In the genomic region with DNA sequence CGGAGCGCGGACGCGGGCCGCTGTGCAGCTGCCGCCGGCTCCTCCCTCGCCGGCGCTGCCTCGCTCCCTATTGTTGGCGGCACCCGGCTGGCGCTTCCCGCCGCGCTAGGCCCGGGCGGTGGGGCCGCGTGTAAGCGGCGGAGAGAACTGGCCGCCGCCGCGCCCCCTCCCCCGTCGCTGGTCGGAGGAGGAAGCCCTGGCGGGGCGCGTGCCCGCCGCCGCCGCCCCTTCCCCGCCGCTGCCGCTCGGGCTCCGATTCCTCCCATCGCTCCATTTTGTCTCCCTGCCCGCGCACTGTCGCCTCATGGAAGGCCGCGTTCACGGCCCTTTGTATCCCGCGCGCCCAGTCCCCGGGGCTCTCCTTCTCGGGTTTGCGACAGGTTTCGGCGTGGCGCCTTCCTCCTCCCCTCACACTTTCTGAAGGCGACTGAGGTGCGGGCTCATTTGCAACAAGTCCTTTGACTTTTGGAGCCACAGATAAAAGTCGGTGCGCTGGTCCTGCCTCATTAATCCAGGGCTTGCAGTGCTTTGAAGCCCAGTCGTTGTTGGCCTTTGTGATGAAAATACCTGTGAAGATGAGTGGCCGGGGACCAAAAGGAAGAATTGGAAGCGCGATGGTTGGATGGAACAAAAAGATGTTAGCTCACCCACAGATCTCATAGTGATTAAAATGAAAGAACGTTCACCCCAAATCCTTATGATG, we compare ENCODE assay signal across 8 cellular contexts. TPM values are rescaled to one million over a fixed set of nuclear protein-coding genes. Genes with fewer than 3 reads are reported as not detected.
A peak's percentile ranks its signal among the peaks of the same experiment; 100 is the strongest.
DNase-seq lines count a peak whose midpoint lies in the region; ATAC-seq and TF ChIP-seq lines count a peak whose summit lies in the region.

No MANE protein-coding gene starts in this region.

- H3K9ac ChIP-seq in H9 (ENCODE audit: extremely low read depth, insufficient read length, low read length), result peak overlapping the region; percentile 94

- peaks cover 0 to 3% of the 10 kb centered on the region in 2 experiments; a peak in 2 of 5 replicates for H3K9me3 Mint-ChIP-seq in H9

- H4K5ac ChIP-seq in H9 (ENCODE audit: insufficient read length, low read depth, low read length), result peak overlapping the region; percentile 1

- H3K27ac Mint-ChIP-seq in H9, result peak overlapping the region; percentile 99

- H3K27ac ChIP-seq in H9 (ENCODE audit: insufficient read length, low read depth, low read length), result peak overlapping the region; percentile 63

- H3K79me2 ChIP-seq in H9 (ENCODE audit: insufficient read depth, low read length), result peaks cover 43% of the 10 kb centered on the region

- peak; percentile 15 to 33 for ATAC-seq in activated CD4-positive, CD25-positive, alpha-beta regulatory T cell treated with anti-CD3 and anti-CD28 coated beads, Interleukin-2, amount 50 U/mL, for 24 hours
- peak; percentile 54 for ATAC-seq in left colon

- H3K4me1 ChIP-seq in H9 (ENCODE audit: insufficient read depth, low read length), result peaks cover 5% of the 10 kb centered on the region; the same call in 1 of the 2 replicates

- peaks cover 39 to 42% of the 10 kb centered on the region in 2 experiments for H3K4me1 Mint-ChIP-seq in H9

- H3K4me2 ChIP-seq in H9 (ENCODE audit: insufficient read depth, insufficient read length, low read length), result peak overlapping the region; percentile 83

- H3K9me3 ChIP-seq in H9 (ENCODE audit: control insufficient read depth, low read depth, low read length), result no peaks in the 10 kb centered on the region
- no peaks in the 10 kb centered on the region for H3K9me3 ChIP-seq in MG63

- H3K23me2 ChIP-seq in H9 (ENCODE audit: insufficient read length, low read depth, low read length, poor library complexity, severe bottlenecking), result peaks cover 9% of the 10 kb centered on the region

- H2BK20ac ChIP-seq in H9 (ENCODE audit: low read depth, low read length, poor library complexity, severe bottlenecking), result no peak overlapping the region

- no peak overlapping the region for H2BK5ac ChIP-seq in H9 (ENCODE audit: insufficient read length, low read length)

- no peak for TF ChIP-seq CTCF in GM12875 (IDR thresholded peaks at IDR 0.05; ENCODE audit: borderline replicate concordance, insufficient read depth, low read depth, low read length)
- TF ChIP-seq CTCF in H9 (conservative IDR thresholded peaks at IDR 0.05), result no peak

- peak overlapping the region; percentile 99 for H3K14ac ChIP-seq in H9 (ENCODE audit: insufficient read depth, low read length)

- intact Hi-C loops in left colon (cut with DNase I, micrococcal nuclease), result no loop called here

- no peak overlapping the region for H3T11ph ChIP-seq in H9 (ENCODE audit: low read length)

- H3K36me3 Mint-ChIP-seq in H9 (ENCODE audit: insufficient read depth in 1 of 3, low read depth in 3 of 3), result peaks cover 12 to 22% (median 20%) of the 10 kb centered on the region in 3 experiments

- peak; percentile 56 for DNase-seq in H9
- DNase-seq in MG63, result peak; percentile 59
- DNase-seq in cerebellar cortex (ENCODE audit: low spot score), result peak; percentile 44
- DNase-seq in left colon, result peak; percentile 46 to 69
- DNase-seq in stimulated activated CD4-positive, alpha-beta T cell treated with anti-CD3 and anti-CD28 coated beads, Interleukin-1b, Interleukin-23, amount 100 ng/mL, for 4 hours (ENCODE audit: low read depth in 2 of 2), result peak; percentile 17 to 39
- no peak for DNase-seq in epidermal melanocyte (ENCODE audit: insufficient read length, low spot score)

- peak overlapping the region; percentile 79 for H3K4me3 ChIP-seq in GM12875 (ENCODE audit: low read depth, low read length)
- H3K4me3 ChIP-seq in MG63, result peak overlapping the region; percentile 85

- H4K20me1 ChIP-seq in H9 (ENCODE audit: control insufficient read depth, insufficient read depth, insufficient read length), result no peaks in the 10 kb centered on the region

- H3K56ac ChIP-seq in H9 (ENCODE audit: insufficient read length, low read depth, low read length), result no peak overlapping the region

- no peak overlapping the region for H2AFZ ChIP-seq in H9 (ENCODE audit: low read length)

- no peak overlapping the region for H2BK12ac ChIP-seq in H9 (ENCODE audit: insufficient read length, low read depth, low read length)

- no CpG with 5 or more reads among the region's 68 CpGs for WGBS in H9 (ENCODE audit: extremely low coverage, insufficient read length, low lambda C conversion rate)

- H2BK15ac ChIP-seq in H9 (ENCODE audit: low read depth, low read length), result no peak overlapping the region

- no peak overlapping the region for H3K23ac ChIP-seq in H9 (ENCODE audit: insufficient read length, low read depth, low read length)

- H4K8ac ChIP-seq in H9 (replicated peaks; ENCODE audit: insufficient read length, low read depth, low read length), result no peak overlapping the region

- peaks cover 30% of the 10 kb centered on the region for H3K36me3 ChIP-seq in MG63

- no peak overlapping the region for H2AK5ac ChIP-seq in H9 (ENCODE audit: insufficient read length, low read length)

- no peaks in the 10 kb centered on the region for H3K79me1 ChIP-seq in H9 (ENCODE audit: insufficient read depth, low read depth, low read length, poor library complexity, severe bottlenecking)

- peak overlapping the region; percentile 91 for H3K18ac ChIP-seq in H9 (ENCODE audit: insufficient read length, low read depth, low read length)

- H3K4me3 Mint-ChIP-seq in H9, result peak overlapping the region; percentile 93 to 96

- peaks cover 4% of the 10 kb centered on the region; the same call in 1 of the 2 replicates for H3K27me3 Mint-ChIP-seq in H9 (ENCODE audit: low read depth)

- no peak overlapping the region for H3K4ac ChIP-seq in H9 (ENCODE audit: low read depth, low read length)

- no peak overlapping the region for H4K91ac ChIP-seq in H9 (ENCODE audit: insufficient read length, low read depth, low read length)

- H2BK120ac ChIP-seq in H9 (ENCODE audit: low read depth, low read length, poor library complexity, severe bottlenecking), result no peak overlapping the region

- H3K27me3 ChIP-seq in H9 (ENCODE audit: insufficient read depth, low read length) (no peaks in the 10 kb centered on the region), MG63 (no peaks in the 10 kb centered on the region)

RNA-seq across cellular contexts. Expression of a gene that starts 0.7 kb away (rescaled TPM):
- 183 TPM in 2 replicates for total RNA-seq in H9 (2021)
- 50.9 and 69.1 TPM in 2 replicates for total RNA-seq in MG63 (2014; rRNA removed; shearing (Covaris generic); ENCODE audit: low replicate concordance)
- total RNA-seq in left colon, result 10 to 100 TPM; 44.9 to 51.5 TPM
